Comparison of ENCODE assay signal across 8 cellular contexts in the genomic region with DNA sequence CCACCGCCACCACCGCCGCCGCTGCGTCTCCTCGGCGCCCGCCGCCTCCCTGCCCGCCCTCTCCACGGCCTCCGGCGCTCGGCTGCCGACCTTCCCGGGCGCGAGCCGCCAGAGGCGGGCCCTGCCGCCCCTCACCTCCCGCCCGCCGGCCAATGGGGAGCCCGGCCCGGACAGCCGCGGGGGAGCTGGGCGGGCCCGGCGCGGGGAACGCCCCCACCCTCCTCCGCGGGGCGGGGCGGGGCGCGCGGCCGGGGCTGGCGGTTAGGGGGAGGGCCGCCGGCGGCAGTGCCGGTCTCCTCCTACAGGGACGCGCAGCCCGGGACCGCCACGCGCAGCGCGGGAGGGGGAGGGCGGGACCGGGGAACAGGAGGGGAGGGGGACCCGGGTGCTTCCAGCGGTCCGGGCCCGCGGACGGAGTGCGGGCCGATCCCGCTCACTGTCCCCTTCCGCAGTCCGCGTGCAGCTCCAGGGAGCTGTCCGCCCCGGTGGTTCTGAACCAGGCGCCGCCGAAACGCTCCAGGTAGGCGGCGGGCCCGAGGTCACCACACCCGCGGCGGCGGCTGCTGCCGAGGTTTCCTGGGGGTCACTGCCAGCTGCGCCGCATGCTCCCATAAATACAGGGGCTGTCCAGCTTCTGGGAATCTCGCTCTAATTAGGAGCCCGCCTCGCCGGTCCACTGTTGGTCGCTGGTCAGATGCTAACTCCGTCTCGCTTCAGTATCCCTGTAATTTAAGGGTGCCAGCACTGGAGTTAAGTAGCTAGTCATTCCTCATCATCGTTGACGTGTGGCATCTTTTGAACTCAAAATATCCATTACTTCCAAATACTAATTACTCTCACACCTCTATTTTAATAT. TPM values are rescaled to one million over a fixed set of nuclear protein-coding genes. Genes with fewer than 3 reads are reported as not detected.
A peak's percentile ranks its signal among the peaks of the same experiment; 100 is the strongest.
DNase-seq lines count a peak whose midpoint lies in the region; ATAC-seq, FAIRE-seq and TF ChIP-seq lines count a peak whose summit lies in the region.

A gene with protein sequence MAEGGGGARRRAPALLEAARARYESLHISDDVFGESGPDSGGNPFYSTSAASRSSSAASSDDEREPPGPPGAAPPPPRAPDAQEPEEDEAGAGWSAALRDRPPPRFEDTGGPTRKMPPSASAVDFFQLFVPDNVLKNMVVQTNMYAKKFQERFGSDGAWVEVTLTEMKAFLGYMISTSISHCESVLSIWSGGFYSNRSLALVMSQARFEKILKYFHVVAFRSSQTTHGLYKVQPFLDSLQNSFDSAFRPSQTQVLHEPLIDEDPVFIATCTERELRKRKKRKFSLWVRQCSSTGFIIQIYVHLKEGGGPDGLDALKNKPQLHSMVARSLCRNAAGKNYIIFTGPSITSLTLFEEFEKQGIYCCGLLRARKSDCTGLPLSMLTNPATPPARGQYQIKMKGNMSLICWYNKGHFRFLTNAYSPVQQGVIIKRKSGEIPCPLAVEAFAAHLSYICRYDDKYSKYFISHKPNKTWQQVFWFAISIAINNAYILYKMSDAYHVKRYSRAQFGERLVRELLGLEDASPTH (minus strand): TSS at position 87 of the 856 bp plus-strand sequence. CDS start 404 bp downstream, outside the sequence.

- peak; percentile 38 for FAIRE-seq in endothelial cell of umbilical vein (lab: Jason Lieb, UNC)

- H3K4me1 ChIP-seq in BLaER1 treated with 17β-estradiol and CSF1 and Interleukin-3, amounts not matched to agents 10 nM and 100 nM = peaks cover 14 to 83% (median 47%) of the 10 kb centered on the region in 10 experiments
- H3K4me1 ChIP-seq in endothelial cell of umbilical vein (ENCODE audit: control insufficient read depth, extremely low read depth, insufficient read depth, low read length) = no peaks in the 10 kb centered on the region

- POLR2A ChIA-PET in endothelial cell of umbilical vein (lab: Charles Lee) = no interaction called here

- H3K9ac ChIP-seq in BLaER1 treated with 17β-estradiol and CSF1 and Interleukin-3, amounts not matched to agents 10 nM and 100 nM = peak within 1 kb of the TSS; percentile 39 to 84 (median 70); a peak in 21 of 22 replicates
- no peak within 1 kb of the TSS for H3K9ac ChIP-seq in endothelial cell of umbilical vein (replicated peaks; ENCODE audit: extremely low read depth, insufficient read depth, low read length)

- no TSS peak for BruUV-seq in endothelial cell of umbilical vein (replicated peaks; lab: Mats Ljungman, UMichigan)

- dilution Hi-C loops in endothelial cell of umbilical vein (cut with MboI; ENCODE audit: extremely low pct_ligation_motif_present, low sequenced_read_pairs) = no loop called here

- peaks cover 0 to under 1% (median 0%) of the 10 kb centered on the region in 11 experiments; a peak in 2 of 22 replicates for H3K9me3 ChIP-seq in BLaER1 treated with 17β-estradiol and CSF1 and Interleukin-3, amounts not matched to agents 10 nM and 100 nM (replicated peaks in 1 of 11)
- H3K9me3 ChIP-seq in endothelial cell of umbilical vein (replicated peaks; ENCODE audit: control insufficient read depth, insufficient read depth, low read length) = no peaks in the 10 kb centered on the region

- H4K20me1 ChIP-seq in BLaER1 treated with 17β-estradiol and CSF1 and Interleukin-3, amounts not matched to agents 10 nM and 100 nM = peaks cover 16 to 42% (median 35%) of the 10 kb centered on the region in 11 experiments; a peak in 19 of 22 replicates
- H4K20me1 ChIP-seq in endothelial cell of umbilical vein (replicated peaks; ENCODE audit: control insufficient read depth, extremely low read depth, insufficient read depth, low read length) = no peaks in the 10 kb centered on the region

- peak within 1 kb of the TSS; percentile 61 to 95 (median 68) for H3K4me3 ChIP-seq in BLaER1 treated with 17β-estradiol and CSF1 and Interleukin-3, amounts not matched to agents 10 nM and 100 nM
- H3K4me3 ChIP-seq in endothelial cell of umbilical vein (replicated peaks in 1 of 3; ENCODE audit: insufficient read depth in 1 of 3, low read depth in 1 of 3, low read length in 3 of 3) = peak within 1 kb of the TSS in 1 of 3 experiments; percentile 42

- H3K27ac ChIP-seq in BLaER1 treated with 17β-estradiol and CSF1 and Interleukin-3, amounts not matched to agents 10 nM and 100 nM = peak within 1 kb of the TSS in 5 of 11 experiments; percentile 45 to 67 (median 64); a peak in 9 of 22 replicates
- H3K27ac ChIP-seq in endothelial cell of umbilical vein (ENCODE audit: insufficient read depth, low read depth, low read length) = no peak within 1 kb of the TSS

- ATAC-seq in GM19372 (IDR thresholded peaks at IDR 0.05; ENCODE audit: low read depth, unreplicated experiment) (peak; percentile 80), HG03460 (IDR thresholded peaks at IDR 0.05; ENCODE audit: unreplicated experiment) (peak; percentile 66)

- H3K79me2 ChIP-seq in endothelial cell of umbilical vein (ENCODE audit: control insufficient read depth, insufficient read depth, low read length) = no peaks in the 10 kb centered on the region

- no peaks in the 10 kb centered on the region for H3K9me1 ChIP-seq in endothelial cell of umbilical vein (replicated peaks; ENCODE audit: control insufficient read depth, extremely low read depth, insufficient read depth, low read length)

- TF ChIP-seq POLR2A in endothelial cell of umbilical vein (IDR thresholded peaks at IDR 0.05; ENCODE audit: low read depth, low read length) = no peak

- H3K27me3 ChIP-seq in BLaER1 treated with 17β-estradiol and CSF1 and Interleukin-3, amounts not matched to agents 10 nM and 100 nM = peaks cover 32 to 67% (median 64%) of the 10 kb centered on the region in 11 experiments
- peaks cover 29 to 33% of the 10 kb centered on the region in 2 experiments for H3K27me3 ChIP-seq in endothelial cell of umbilical vein (ENCODE audit: control insufficient read depth in 2 of 2, insufficient read depth in 2 of 2, low read length in 2 of 2)

- peak; percentile 97 for DNase-seq in NCI-H69 (lab: John Stamatoyannopoulos, UW)
- DNase-seq in activated CD8-positive, alpha-beta memory T cell treated with anti-CD3 and anti-CD28 coated beads for 24 hours = peak; percentile 83
- DNase-seq in endothelial cell of umbilical vein (ENCODE audit: low read depth, low spot score) = peak; percentile 58
- peak; percentile 89 for DNase-seq in midbrain (lab: John Stamatoyannopoulos, UW)
- DNase-seq in stimulated activated CD8-positive, alpha-beta memory T cell treated with anti-CD3 and anti-CD28 coated beads, Interleukin-4, amount 100 ng/mL, for 48 hours = peak; percentile 80

- H3K4me2 ChIP-seq in BLaER1 treated with 17β-estradiol and CSF1 and Interleukin-3, amounts not matched to agents 10 nM and 100 nM = peak within 1 kb of the TSS; percentile 88 to 98 (median 95)
- peak within 1 kb of the TSS; percentile 1 for H3K4me2 ChIP-seq in endothelial cell of umbilical vein (ENCODE audit: insufficient read depth, low read length)

- no peaks in the 10 kb centered on the region for H3K36me3 ChIP-seq in BLaER1 treated with 17β-estradiol and CSF1 and Interleukin-3, amounts not matched to agents 10 nM and 100 nM
- H3K36me3 ChIP-seq in endothelial cell of umbilical vein (ENCODE audit: control insufficient read depth in 2 of 2, extremely low read depth in 1 of 2, insufficient read depth in 2 of 2, low read length in 2 of 2) = no peaks in the 10 kb centered on the region

- intact Hi-C loops in endothelial cell of umbilical vein (cut with micrococcal nuclease) = no loop called here

- TF ChIP-seq CTCF in endothelial cell of umbilical vein (IDR thresholded peaks at IDR 0.05; ENCODE audit: extremely low read depth in 1 of 2, insufficient read depth in 1 of 2, low read depth in 1 of 2, low read length in 2 of 2) = no peak

- CTCF ChIA-PET in endothelial cell of umbilical vein (lab: Charles Lee) = interaction anchor here (0.7 to 1.0 kb wide), 2 partner anchors 215 to 765 kb away, joined by 3 read pairs; no protein-coding TSS in a partner anchor

- peak within 1 kb of the TSS; percentile 59 for H2AFZ ChIP-seq in endothelial cell of umbilical vein (ENCODE audit: low read depth, low read length)

TF ChIP-seq in endothelial cell of umbilical vein, 7 proteins besides CTCF, POLR2A, EP300 and RAD21:
- TF ChIP-seq GATA2 (IDR thresholded peaks at IDR 0.05; ENCODE audit: insufficient read depth, insufficient read length, low read depth, low read length) (no peak), MYC (IDR thresholded peaks at IDR 0.05; ENCODE audit: low read depth, low read length) (no peak), JUN (IDR thresholded peaks at IDR 0.05; ENCODE audit: borderline replicate concordance, insufficient read depth, insufficient read length, low read depth) (no peak), POLR2AphosphoS5 (IDR thresholded peaks at IDR 0.05; ENCODE audit: insufficient read depth, low read depth, low read length) (no peak), FOS (IDR thresholded peaks at IDR 0.05; ENCODE audit: borderline replicate concordance, insufficient read depth, low read length) (no peak), EZH2 (IDR thresholded peaks at IDR 0.05; ENCODE audit: borderline replicate concordance, low read depth, low read length, severe bottlenecking) (no peak)
- TF ChIP-seq, protein P1, sequence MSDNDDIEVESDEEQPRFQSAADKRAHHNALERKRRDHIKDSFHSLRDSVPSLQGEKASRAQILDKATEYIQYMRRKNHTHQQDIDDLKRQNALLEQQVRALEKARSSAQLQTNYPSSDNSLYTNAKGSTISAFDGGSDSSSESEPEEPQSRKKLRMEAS (IDR thresholded peaks at IDR 0.05; ENCODE audit: insufficient read depth, insufficient read length) = peak; percentile 24

RNA-seq across cellular contexts. Expression of the gene that starts here (rescaled TPM):
- total RNA-seq in endothelial cell of umbilical vein = 0.21 TPM in 1 of 2 replicates, not detected in the other
- 0.03 TPM in 1 of 2 replicates, not detected in the other for polyA plus RNA-seq in endothelial cell of umbilical vein
- polyA plus RNA-seq in endothelial cell of umbilical vein (2011; cell fraction: cytosol; rRNA removed) = 0.06 TPM in 2 replicates
- 0.09 TPM in 1 of 2 replicates, not detected in the other for polyA plus RNA-seq in endothelial cell of umbilical vein (2011; cell fraction: nucleus; rRNA removed)
- not detected in 2 replicates for polyA plus RNA-seq in endothelial cell of umbilical vein (2012)
- 0.23 TPM in 1 of 2 replicates, not detected in the other for polyA minus RNA-seq in endothelial cell of umbilical vein
- polyA minus RNA-seq in endothelial cell of umbilical vein (2011; cell fraction: cytosol; rRNA and poly(A)+ RNA removed) = 3.2 TPM
- polyA minus RNA-seq in endothelial cell of umbilical vein (2011; cell fraction: nucleus; rRNA and poly(A)+ RNA removed) = not detected in 2 replicates
